In the genomic region with DNA sequence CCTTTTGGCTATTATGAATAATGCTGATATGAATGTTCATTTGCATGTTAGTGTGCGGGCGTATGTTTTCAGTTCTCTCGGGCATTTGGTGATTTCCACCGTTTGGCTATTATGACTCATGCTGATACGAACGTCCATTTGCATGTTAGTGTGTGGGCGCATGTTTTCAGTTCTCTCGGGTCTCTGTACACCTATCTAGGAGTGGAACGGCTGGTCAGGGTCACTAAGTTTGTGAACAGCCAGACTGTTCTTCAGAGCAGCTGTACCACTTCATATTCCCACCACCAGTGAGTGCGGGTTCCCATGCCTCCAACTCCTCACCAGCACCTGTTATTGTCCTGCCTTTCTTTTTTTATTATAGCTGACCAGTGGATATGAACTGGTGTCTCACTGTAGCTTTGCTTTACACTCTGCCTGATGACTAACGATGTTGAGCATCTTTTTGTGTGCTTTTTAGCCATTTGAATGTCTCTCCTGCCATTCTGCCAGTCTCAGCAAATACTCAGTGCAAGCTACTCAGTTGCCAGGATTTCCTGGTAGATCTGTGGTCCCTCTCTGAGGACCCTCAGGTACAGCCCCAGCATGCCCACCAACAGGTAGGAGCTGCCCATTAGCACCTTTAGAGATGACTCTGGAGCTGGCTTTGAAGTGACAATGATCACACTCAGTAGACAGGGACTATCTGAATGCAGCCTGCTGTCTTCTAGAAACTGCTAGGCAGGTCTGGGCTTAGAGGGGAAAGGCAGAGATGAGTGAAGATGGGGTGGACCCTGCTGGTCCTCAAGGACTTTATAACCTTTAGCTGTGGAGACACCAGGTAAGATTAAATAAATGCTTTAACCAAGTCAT, we compare ENCODE assay signal across 7 cellular contexts.
DNase-seq lines count a peak whose midpoint lies in the region; ATAC-seq and TF ChIP-seq lines count a peak whose summit lies in the region.

No MANE protein-coding gene starts in this region.

- H3K36me3 ChIP-seq in thyroid gland = no peaks in the 10 kb centered on the region

- H3K27me3 ChIP-seq in thyroid gland = no peaks in the 10 kb centered on the region

- H3K4me3 Mint-ChIP-seq in T-helper 2 cell treated with Interferon-gamma antibody and Interleukin-4, amounts not matched to agents 5 μg/mL and 100 μg/mL, for 36 hours = peak overlapping the region; percentile 44

- ATAC-seq in GM19023 (IDR thresholded peaks at IDR 0.05; ENCODE audit: unreplicated experiment) (peak; percentile 92), HG02588 (IDR thresholded peaks at IDR 0.05; ENCODE audit: unreplicated experiment) (peak; percentile 82)

- intact Hi-C loops in thyroid gland (cut with DNase I) = loop anchor here (10.0 kb wide), 1 partner anchor 115 kb away; no protein-coding TSS in a partner anchor

- no peak for TF ChIP-seq CTCF in thyroid gland (IDR thresholded peaks at IDR 0.05)

- H3K4me1 ChIP-seq in thyroid gland = peaks cover 0 to 3% of the 10 kb centered on the region in 2 donors

- H3K4me3 ChIP-seq in thyroid gland (replicated peaks in 1 of 3) = no peak overlapping the region

- 86 to 90% methylated on average over 11 of the region's 11 CpGs for WGBS in thyroid gland, 2 donors

- peaks cover 18% of the 10 kb centered on the region for H3K4me1 Mint-ChIP-seq in T-helper 2 cell treated with Interferon-gamma antibody and Interleukin-4, amounts not matched to agents 5 μg/mL and 100 μg/mL, for 36 hours (ENCODE audit: low read depth)

- no peak for TF ChIP-seq POLR2A in thyroid gland (IDR thresholded peaks at IDR 0.05)

- H3K9me3 Mint-ChIP-seq in T-helper 2 cell treated with Interferon-gamma antibody and Interleukin-4, amounts not matched to agents 5 μg/mL and 100 μg/mL, for 36 hours = no peaks in the 10 kb centered on the region

- no peaks in the 10 kb centered on the region for H3K27me3 Mint-ChIP-seq in T-helper 2 cell treated with Interferon-gamma antibody and Interleukin-4, amounts not matched to agents 5 μg/mL and 100 μg/mL, for 36 hours (ENCODE audit: low read depth)

- peak overlapping the region; percentile 47 for H3K27ac Mint-ChIP-seq in T-helper 2 cell treated with Interferon-gamma antibody and Interleukin-4, amounts not matched to agents 5 μg/mL and 100 μg/mL, for 36 hours

- H3K36me3 Mint-ChIP-seq in T-helper 2 cell treated with Interferon-gamma antibody and Interleukin-4, amounts not matched to agents 5 μg/mL and 100 μg/mL, for 36 hours (ENCODE audit: low read depth) = no peaks in the 10 kb centered on the region

- H3K9me3 ChIP-seq in thyroid gland = no peaks in the 10 kb centered on the region

- peak; percentile 74 for DNase-seq in T-helper 2 cell treated with Interferon-gamma antibody and Interleukin-4, amounts not matched to agents 5 μg/mL and 100 μg/mL, for 36 hours (ENCODE audit: low spot score)
- peak; percentile 54 for DNase-seq in stimulated activated CD4-positive, alpha-beta T cell treated with anti-CD3 and anti-CD28 coated beads, Interleukin-15, amount 100 ng/mL, for 24 hours
- DNase-seq in cerebellar nuclear complex (lab: John Stamatoyannopoulos, UW) (no peak), kidney glomerular epithelial cell (lab: John Stamatoyannopoulos, UW) (no peak), thyroid gland (no peak)

- H3K27ac ChIP-seq in thyroid gland = no peak overlapping the region

Comparison
In these comparisons a context has a peak if more than half of its experiments do, and no peak if none do; other contexts are left out.
1. DNase-seq: peak in T-helper 2 cell treated with Interferon-gamma antibody and Interleukin-4, amounts not matched to agents 5 μg/mL and 100 μg/mL, for 36 hours (single experiment) and stimulated activated CD4-positive, alpha-beta T cell treated with anti-CD3 and anti-CD28 coated beads, Interleukin-15, amount 100 ng/mL, for 24 hours (single experiment); none in cerebellar nuclear complex (0 of 2), kidney glomerular epithelial cell (single experiment) and thyroid gland (0 of 2).